Comparison of ENCODE assay signal across 8 cellular contexts in the genomic region with DNA sequence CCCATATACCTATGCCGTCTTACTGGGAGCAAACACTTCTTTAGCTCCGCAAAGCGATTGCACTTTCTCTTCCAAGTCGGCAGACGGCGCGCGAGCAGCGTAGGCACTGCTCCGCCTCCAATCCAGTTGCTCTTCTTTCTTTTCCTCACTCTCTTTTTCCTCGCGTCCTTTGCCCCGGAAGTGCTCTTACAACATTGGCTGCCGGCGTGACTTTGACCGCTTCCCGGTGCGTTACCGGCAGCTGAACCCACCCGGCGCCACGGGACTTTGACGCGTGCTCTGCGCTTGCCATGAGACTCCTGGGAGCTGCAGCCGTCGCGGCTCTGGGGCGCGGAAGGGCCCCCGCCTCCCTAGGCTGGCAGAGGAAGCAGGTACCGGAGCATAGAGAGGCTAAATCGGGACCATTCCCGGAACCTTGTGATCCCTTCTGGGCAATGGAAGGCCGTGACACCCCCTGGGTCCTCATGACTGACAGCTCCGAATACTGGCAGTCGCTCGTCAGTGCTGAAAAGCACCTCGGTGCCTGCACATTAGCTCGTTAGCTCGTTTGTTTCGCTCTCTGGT. TPM values are rescaled to one million over a fixed set of nuclear protein-coding genes. Genes with fewer than 3 reads are reported as not detected.
A peak's percentile ranks its signal among the peaks of the same experiment; 100 is the strongest.
DNase-seq lines count a peak whose midpoint lies in the region; ATAC-seq and TF ChIP-seq lines count a peak whose summit lies in the region.

TSS of gene GFM1 (plus strand) at position 183 of the 564 bp plus-strand sequence. CDS start at position 291, 108 bp downstream.

- H3K27me3 Mint-ChIP-seq in activated naive CD8-positive, alpha-beta T cell treated with anti-CD3 and anti-CD28 coated beads, Interleukin-2, amount 50 U/mL, for 24 hours = no peaks in the 10 kb centered on the region
- no peaks in the 10 kb centered on the region for H3K27me3 Mint-ChIP-seq in type B pancreatic cell

- peak within 1 kb of the TSS; percentile 96 for H3K18ac ChIP-seq in trophoblast cell (ENCODE audit: low read length)

- H3K27ac Mint-ChIP-seq in activated naive CD8-positive, alpha-beta T cell treated with anti-CD3 and anti-CD28 coated beads, Interleukin-2, amount 50 U/mL, for 24 hours = peak within 1 kb of the TSS; percentile 94
- H3K27ac Mint-ChIP-seq in type B pancreatic cell = peak within 1 kb of the TSS; percentile 88

- no peak within 1 kb of the TSS for H3K23ac ChIP-seq in trophoblast cell (ENCODE audit: low read length)

- H3K36me3 Mint-ChIP-seq in activated naive CD8-positive, alpha-beta T cell treated with anti-CD3 and anti-CD28 coated beads, Interleukin-2, amount 50 U/mL, for 24 hours (ENCODE audit: low read depth) = peaks cover 23% of the 10 kb centered on the region
- H3K36me3 Mint-ChIP-seq in type B pancreatic cell = peaks cover 4% of the 10 kb centered on the region

- peak within 1 kb of the TSS; percentile 95 for H3K4ac ChIP-seq in trophoblast cell (ENCODE audit: low read depth, low read length)

- peak; percentile 99 for ATAC-seq in HG02678 (IDR thresholded peaks at IDR 0.05; ENCODE audit: unreplicated experiment)
- peak; percentile 98 for ATAC-seq in activated naive CD8-positive, alpha-beta T cell treated with anti-CD3 and anti-CD28 coated beads, Interleukin-2, amount 50 U/mL, for 24 hours

- peak within 1 kb of the TSS; percentile 100 for H2AFZ ChIP-seq in trophoblast cell (ENCODE audit: insufficient read depth, low read length, poor library complexity)

- peak; percentile 95 for TF ChIP-seq CTCF in GM12865 (IDR thresholded peaks at IDR 0.05; ENCODE audit: insufficient read depth, low read depth, low read length, missing control alignments)
- peak; percentile 90 for TF ChIP-seq CTCF in cardiac muscle cell (IDR thresholded peaks at IDR 0.05; ENCODE audit: low read depth, low read length)
- TF ChIP-seq CTCF in type B pancreatic cell (conservative IDR thresholded peaks at IDR 0.05) = peak; percentile 82

- DNase-seq in GM12865 (ENCODE audit: low read depth) (peak; percentile 96), NCI-H128 (lab: John Stamatoyannopoulos, UW; ENCODE audit: unreplicated experiment) (peak; percentile 88), SW 1271 (lab: John Stamatoyannopoulos, UW) (peak; percentile 87 to 98), cardiac muscle cell (ENCODE audit: low read depth in 1 of 2, low spot score in 1 of 2) (peak; percentile 97 to 98), trophoblast cell (peak; percentile 93 to 97), type B pancreatic cell (ENCODE audit: extremely low spot score, unreplicated experiment) (peak; percentile 87)
- peak; percentile 84 for DNase-seq in activated naive CD8-positive, alpha-beta T cell treated with anti-CD3 and anti-CD28 coated beads, Interleukin-2, amount 50 U/mL, for 24 hours

- H3K36me3 ChIP-seq in cardiac muscle cell (peaks cover 14% of the 10 kb centered on the region), trophoblast cell (ENCODE audit: control insufficient read depth in 1 of 2, insufficient read depth in 2 of 2, low read length in 2 of 2) (peaks cover 3 to 4% of the 10 kb centered on the region in 2 experiments)

- peak within 1 kb of the TSS; percentile 93 for H3K9ac ChIP-seq in trophoblast cell (ENCODE audit: low read length)

- H4K8ac ChIP-seq in trophoblast cell (ENCODE audit: low read depth, low read length) = peak within 1 kb of the TSS; percentile 100

- peaks cover 3% of the 10 kb centered on the region for H3K79me1 ChIP-seq in trophoblast cell (ENCODE audit: low read length)

- peak within 1 kb of the TSS; percentile 93 for H3K4me3 ChIP-seq in GM12865 (ENCODE audit: low read depth, low read length)
- peak within 1 kb of the TSS; percentile 59 for H3K4me3 ChIP-seq in cardiac muscle cell
- H3K4me3 ChIP-seq in trophoblast cell (ENCODE audit: low read depth, low read length) = peak within 1 kb of the TSS; percentile 99

- peak within 1 kb of the TSS; percentile 93 for H3K4me3 Mint-ChIP-seq in activated naive CD8-positive, alpha-beta T cell treated with anti-CD3 and anti-CD28 coated beads, Interleukin-2, amount 50 U/mL, for 24 hours
- H3K4me3 Mint-ChIP-seq in type B pancreatic cell = peak within 1 kb of the TSS; percentile 94

- H3K9me3 ChIP-seq in cardiac muscle cell (ENCODE audit: low read depth) (no peaks in the 10 kb centered on the region), trophoblast cell (ENCODE audit: insufficient read depth, low read depth, low read length) (no peaks in the 10 kb centered on the region)

- H2BK5ac ChIP-seq in trophoblast cell (ENCODE audit: low read depth, low read length, poor library complexity) = peak within 1 kb of the TSS; percentile 80

- H3K14ac ChIP-seq in trophoblast cell (ENCODE audit: low read length) = peak within 1 kb of the TSS; percentile 93

- H4K91ac ChIP-seq in trophoblast cell (ENCODE audit: low read depth, low read length) = peak within 1 kb of the TSS; percentile 93

- H2BK12ac ChIP-seq in trophoblast cell (ENCODE audit: low read length) = no peak within 1 kb of the TSS

- peak within 1 kb of the TSS; percentile 61 for H3K4me2 ChIP-seq in trophoblast cell (ENCODE audit: low read length)

- WGBS in trophoblast cell (ENCODE audit: extremely low coverage, insufficient coverage, insufficient read length) = no CpG with 5 or more reads among the region's 42 CpGs

- H3K79me2 ChIP-seq in trophoblast cell (ENCODE audit: control insufficient read depth, insufficient read depth, low read length, poor library complexity) = peaks cover 3% of the 10 kb centered on the region

- peaks cover 37% of the 10 kb centered on the region for H3K4me1 Mint-ChIP-seq in activated naive CD8-positive, alpha-beta T cell treated with anti-CD3 and anti-CD28 coated beads, Interleukin-2, amount 50 U/mL, for 24 hours
- peaks cover 8% of the 10 kb centered on the region for H3K4me1 Mint-ChIP-seq in type B pancreatic cell (ENCODE audit: unreplicated experiment)

- H2AK5ac ChIP-seq in trophoblast cell (ENCODE audit: low read length) = peak within 1 kb of the TSS; percentile 81

- no peaks in the 10 kb centered on the region for H3K9me3 Mint-ChIP-seq in activated naive CD8-positive, alpha-beta T cell treated with anti-CD3 and anti-CD28 coated beads, Interleukin-2, amount 50 U/mL, for 24 hours
- H3K9me3 Mint-ChIP-seq in type B pancreatic cell = peaks cover 4% of the 10 kb centered on the region

- H3K27ac ChIP-seq in cardiac muscle cell (peak within 1 kb of the TSS; percentile 91), trophoblast cell (ENCODE audit: low read depth, low read length) (peak within 1 kb of the TSS; percentile 77)

- H4K12ac ChIP-seq in trophoblast cell (ENCODE audit: low read depth, low read length) = peak within 1 kb of the TSS; percentile 93

- H3K4me1 ChIP-seq in cardiac muscle cell (ENCODE audit: low read depth) (peaks cover 6% of the 10 kb centered on the region), trophoblast cell (ENCODE audit: control insufficient read depth in 1 of 2, insufficient read depth in 2 of 2, low read length in 2 of 2) (no peaks in the 10 kb centered on the region)

- H3K27me3 ChIP-seq in cardiac muscle cell (no peaks in the 10 kb centered on the region), trophoblast cell (ENCODE audit: insufficient read depth, low read length) (no peaks in the 10 kb centered on the region)

- peak within 1 kb of the TSS; percentile 90 for H2BK120ac ChIP-seq in trophoblast cell (ENCODE audit: insufficient read depth, low read length, poor library complexity)

RNA-seq across cellular contexts. Expression of gene GFM1, which starts in this region (rescaled TPM):
- 39.8 and 47.5 TPM in 2 replicates for total RNA-seq in cardiac muscle cell
- 43.5 and 53.2 TPM in 2 replicates for polyA plus RNA-seq in cardiac muscle cell
- 13.3 and 13.6 TPM in 2 replicates for polyA plus RNA-seq in trophoblast cell (2013)
- total RNA-seq in type B pancreatic cell (ENCODE audit: low replicate concordance) = 44.5 and 50.2 TPM in 2 replicates

Comparison
In these comparisons a context has a peak if more than half of its experiments do, and no peak if none do; other contexts are left out.
1. Peak in every context shown above with its lines: DNase-seq, ATAC-seq, H3K4me3 ChIP-seq and H3K27ac ChIP-seq.